1 cellular context compared by ENCODE assay signal in the genomic region with DNA sequence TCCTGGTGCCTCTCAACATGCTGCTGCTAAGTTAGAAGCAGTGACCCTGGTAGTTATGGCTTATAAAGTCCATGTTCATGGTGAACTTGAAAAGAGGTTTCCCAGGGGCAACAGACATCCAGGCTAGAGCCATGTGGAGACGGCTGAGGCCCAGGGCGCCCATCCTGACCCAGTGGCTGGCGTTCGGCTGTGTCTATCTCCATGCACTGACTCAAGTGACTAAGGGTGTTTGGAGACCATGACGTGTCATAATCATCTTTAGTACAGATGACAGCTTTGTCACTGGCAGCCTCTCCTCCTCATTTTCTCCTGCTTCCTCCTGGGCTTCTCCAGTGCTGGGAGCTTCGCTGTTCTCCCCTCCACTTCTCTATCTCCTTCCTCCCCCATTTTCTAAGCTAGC.
TF ChIP-seq lines count a peak whose summit lies in the region.

No MANE protein-coding gene starts in this region.

TF ChIP-seq in GM23338, 12 proteins besides CTCF, POLR2A, EP300 and RAD21:
- TF ChIP-seq, protein P1, sequence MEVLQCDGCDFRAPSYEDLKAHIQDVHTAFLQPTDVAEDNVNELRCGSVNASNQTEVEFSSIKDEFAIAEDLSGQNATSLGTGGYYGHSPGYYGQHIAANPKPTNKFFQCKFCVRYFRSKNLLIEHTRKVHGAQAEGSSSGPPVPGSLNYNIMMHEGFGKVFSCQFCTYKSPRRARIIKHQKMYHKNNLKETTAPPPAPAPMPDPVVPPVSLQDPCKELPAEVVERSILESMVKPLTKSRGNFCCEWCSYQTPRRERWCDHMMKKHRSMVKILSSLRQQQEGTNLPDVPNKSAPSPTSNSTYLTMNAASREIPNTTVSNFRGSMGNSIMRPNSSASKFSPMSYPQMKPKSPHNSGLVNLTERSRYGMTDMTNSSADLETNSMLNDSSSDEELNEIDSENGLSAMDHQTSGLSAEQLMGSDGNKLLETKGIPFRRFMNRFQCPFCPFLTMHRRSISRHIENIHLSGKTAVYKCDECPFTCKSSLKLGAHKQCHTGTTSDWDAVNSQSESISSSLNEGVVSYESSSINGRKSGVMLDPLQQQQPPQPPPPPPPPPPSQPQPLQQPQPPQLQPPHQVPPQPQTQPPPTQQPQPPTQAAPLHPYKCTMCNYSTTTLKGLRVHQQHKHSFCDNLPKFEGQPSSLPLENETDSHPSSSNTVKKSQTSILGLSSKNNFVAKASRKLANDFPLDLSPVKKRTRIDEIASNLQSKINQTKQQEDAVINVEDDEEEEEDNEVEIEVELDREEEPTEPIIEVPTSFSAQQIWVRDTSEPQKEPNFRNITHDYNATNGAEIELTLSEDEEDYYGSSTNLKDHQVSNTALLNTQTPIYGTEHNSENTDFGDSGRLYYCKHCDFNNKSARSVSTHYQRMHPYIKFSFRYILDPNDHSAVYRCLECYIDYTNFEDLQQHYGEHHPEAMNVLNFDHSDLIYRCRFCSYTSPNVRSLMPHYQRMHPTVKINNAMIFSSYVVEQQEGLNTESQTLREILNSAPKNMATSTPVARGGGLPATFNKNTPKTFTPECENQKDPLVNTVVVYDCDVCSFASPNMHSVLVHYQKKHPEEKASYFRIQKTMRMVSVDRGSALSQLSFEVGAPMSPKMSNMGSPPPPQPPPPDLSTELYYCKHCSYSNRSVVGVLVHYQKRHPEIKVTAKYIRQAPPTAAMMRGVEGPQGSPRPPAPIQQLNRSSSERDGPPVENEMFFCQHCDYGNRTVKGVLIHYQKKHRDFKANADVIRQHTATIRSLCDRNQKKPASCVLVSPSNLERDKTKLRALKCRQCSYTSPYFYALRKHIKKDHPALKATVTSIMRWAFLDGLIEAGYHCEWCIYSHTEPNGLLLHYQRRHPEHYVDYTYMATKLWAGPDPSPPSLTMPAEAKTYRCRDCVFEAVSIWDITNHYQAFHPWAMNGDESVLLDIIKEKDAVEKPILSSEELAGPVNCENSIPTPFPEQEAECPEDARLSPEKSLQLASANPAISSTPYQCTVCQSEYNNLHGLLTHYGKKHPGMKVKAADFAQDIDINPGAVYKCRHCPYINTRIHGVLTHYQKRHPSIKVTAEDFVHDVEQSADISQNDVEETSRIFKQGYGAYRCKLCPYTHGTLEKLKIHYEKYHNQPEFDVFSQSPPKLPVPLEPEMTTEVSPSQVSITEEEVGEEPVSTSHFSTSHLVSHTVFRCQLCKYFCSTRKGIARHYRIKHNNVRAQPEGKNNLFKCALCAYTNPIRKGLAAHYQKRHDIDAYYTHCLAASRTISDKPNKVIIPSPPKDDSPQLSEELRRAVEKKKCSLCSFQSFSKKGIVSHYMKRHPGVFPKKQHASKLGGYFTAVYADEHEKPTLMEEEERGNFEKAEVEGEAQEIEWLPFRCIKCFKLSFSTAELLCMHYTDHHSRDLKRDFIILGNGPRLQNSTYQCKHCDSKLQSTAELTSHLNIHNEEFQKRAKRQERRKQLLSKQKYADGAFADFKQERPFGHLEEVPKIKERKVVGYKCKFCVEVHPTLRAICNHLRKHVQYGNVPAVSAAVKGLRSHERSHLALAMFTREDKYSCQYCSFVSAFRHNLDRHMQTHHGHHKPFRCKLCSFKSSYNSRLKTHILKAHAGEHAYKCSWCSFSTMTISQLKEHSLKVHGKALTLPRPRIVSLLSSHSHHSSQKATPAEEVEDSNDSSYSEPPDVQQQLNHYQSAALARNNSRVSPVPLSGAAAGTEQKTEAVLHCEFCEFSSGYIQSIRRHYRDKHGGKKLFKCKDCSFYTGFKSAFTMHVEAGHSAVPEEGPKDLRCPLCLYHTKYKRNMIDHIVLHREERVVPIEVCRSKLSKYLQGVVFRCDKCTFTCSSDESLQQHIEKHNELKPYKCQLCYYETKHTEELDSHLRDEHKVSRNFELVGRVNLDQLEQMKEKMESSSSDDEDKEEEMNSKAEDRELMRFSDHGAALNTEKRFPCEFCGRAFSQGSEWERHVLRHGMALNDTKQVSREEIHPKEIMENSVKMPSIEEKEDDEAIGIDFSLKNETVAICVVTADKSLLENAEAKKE (CRISPR knock-in tag; IDR thresholded peaks at IDR 0.05): no peak
- TF ChIP-seq JUNB (IDR thresholded peaks at IDR 0.05; ENCODE audit: unreplicated experiment): no peak
- no peak for TF ChIP-seq EZH2 (IDR thresholded peaks at IDR 0.05; ENCODE audit: low read depth, unreplicated experiment)
- TF ChIP-seq NANOG (IDR thresholded peaks at IDR 0.05; ENCODE audit: borderline replicate concordance): no peak
